In genomic region chr2:215571693-215572092, GRCh38 we compare ENCODE assay signal across 18 cellular contexts.
"Had no signal": no experiment of that assay in that cellular context is flagged by ENCODE, and none has a peak within 500 bp of the region (broad histone marks: within the 10 kb centered on the region; RNA-seq: fewer than 3 reads in every experiment).

No MANE protein-coding gene starts in this region.

- H3K36me3 ChIP-seq: brain microvascular endothelial cell, colonic mucosa, lower lobe of right lung, transverse colon had no signal

- H3K4me1 Mint-ChIP-seq: stimulated activated effector memory CD8-positive, alpha-beta T cell treated with anti-CD3 and anti-CD28 coated beads, Interleukin-12 subunit alpha, Interleukin-12 subunit beta, amount 100 ng/mL, for 72 hours; stimulated activated naive CD8-positive, alpha-beta T cell treated with anti-CD3 and anti-CD28 coated beads, Interleukin-15, amount 100 ng/mL, for 72 hours; WTC11 had no signal

- FAIRE-seq: kidney, small intestine, urothelium cell line had no signal

- H3K4me3 Mint-ChIP-seq: naive B cell; neural crest cell; stimulated activated effector memory CD8-positive, alpha-beta T cell treated with anti-CD3 and anti-CD28 coated beads, Interleukin-12 subunit alpha, Interleukin-12 subunit beta, amount 100 ng/mL, for 72 hours; stimulated activated naive CD8-positive, alpha-beta T cell treated with anti-CD3 and anti-CD28 coated beads, Interleukin-15, amount 100 ng/mL, for 72 hours; WTC11 had no signal

- DNase-seq: activated T-cell treated with anti-CD3 and anti-CD28 coated beads, Interleukin-2, amount 50 U/mL, for 1 hour; aorta; brain microvascular endothelial cell; central memory CD4-positive, alpha-beta T cell; colonic mucosa; kidney; lower lobe of right lung; naive B cell; occipital lobe; stimulated activated CD4-positive, alpha-beta T cell treated with anti-CD3 and anti-CD28 coated beads, Interleukin-2, amount 100 ng/mL, for 24 hours; stimulated activated naive CD8-positive, alpha-beta T cell treated with anti-CD3 and anti-CD28 coated beads, Interleukin-15, amount 100 ng/mL, for 72 hours; transverse colon had no signal

- H3K9me3 ChIP-seq: colonic mucosa, lower lobe of right lung, transverse colon had no signal

- H3K36me3 Mint-ChIP-seq: activated naive CD4-positive, alpha-beta T cell treated with anti-CD3 and anti-CD28 coated beads, Interleukin-2, amount 50 U/mL, for 72 hours; naive B cell; stimulated activated effector memory CD8-positive, alpha-beta T cell treated with anti-CD3 and anti-CD28 coated beads, Interleukin-12 subunit alpha, Interleukin-12 subunit beta, amount 100 ng/mL, for 72 hours; WTC11 had no signal

- H3K4me1 ChIP-seq: colonic mucosa, lower lobe of right lung, transverse colon had no signal

- H3K27ac Mint-ChIP-seq: activated naive CD4-positive, alpha-beta T cell treated with anti-CD3 and anti-CD28 coated beads, Interleukin-2, amount 50 U/mL, for 72 hours; naive B cell; stimulated activated effector memory CD8-positive, alpha-beta T cell treated with anti-CD3 and anti-CD28 coated beads, Interleukin-12 subunit alpha, Interleukin-12 subunit beta, amount 100 ng/mL, for 72 hours; stimulated activated naive CD8-positive, alpha-beta T cell treated with anti-CD3 and anti-CD28 coated beads, Interleukin-15, amount 100 ng/mL, for 72 hours; WTC11 had no signal

- H3K27ac ChIP-seq: brain microvascular endothelial cell, colonic mucosa, lower lobe of right lung, transverse colon had no signal

- H3K9me3 Mint-ChIP-seq: activated naive CD4-positive, alpha-beta T cell treated with anti-CD3 and anti-CD28 coated beads, Interleukin-2, amount 50 U/mL, for 72 hours; neural crest cell; stimulated activated effector memory CD8-positive, alpha-beta T cell treated with anti-CD3 and anti-CD28 coated beads, Interleukin-12 subunit alpha, Interleukin-12 subunit beta, amount 100 ng/mL, for 72 hours; stimulated activated naive CD8-positive, alpha-beta T cell treated with anti-CD3 and anti-CD28 coated beads, Interleukin-15, amount 100 ng/mL, for 72 hours; WTC11 had no signal

- H3K27me3 ChIP-seq: brain microvascular endothelial cell, colonic mucosa, transverse colon had no signal

- H3K4me3 ChIP-seq: colonic mucosa, lower lobe of right lung, transverse colon had no signal
